ENCODE assay signal across 13 cellular contexts in the genomic region with DNA sequence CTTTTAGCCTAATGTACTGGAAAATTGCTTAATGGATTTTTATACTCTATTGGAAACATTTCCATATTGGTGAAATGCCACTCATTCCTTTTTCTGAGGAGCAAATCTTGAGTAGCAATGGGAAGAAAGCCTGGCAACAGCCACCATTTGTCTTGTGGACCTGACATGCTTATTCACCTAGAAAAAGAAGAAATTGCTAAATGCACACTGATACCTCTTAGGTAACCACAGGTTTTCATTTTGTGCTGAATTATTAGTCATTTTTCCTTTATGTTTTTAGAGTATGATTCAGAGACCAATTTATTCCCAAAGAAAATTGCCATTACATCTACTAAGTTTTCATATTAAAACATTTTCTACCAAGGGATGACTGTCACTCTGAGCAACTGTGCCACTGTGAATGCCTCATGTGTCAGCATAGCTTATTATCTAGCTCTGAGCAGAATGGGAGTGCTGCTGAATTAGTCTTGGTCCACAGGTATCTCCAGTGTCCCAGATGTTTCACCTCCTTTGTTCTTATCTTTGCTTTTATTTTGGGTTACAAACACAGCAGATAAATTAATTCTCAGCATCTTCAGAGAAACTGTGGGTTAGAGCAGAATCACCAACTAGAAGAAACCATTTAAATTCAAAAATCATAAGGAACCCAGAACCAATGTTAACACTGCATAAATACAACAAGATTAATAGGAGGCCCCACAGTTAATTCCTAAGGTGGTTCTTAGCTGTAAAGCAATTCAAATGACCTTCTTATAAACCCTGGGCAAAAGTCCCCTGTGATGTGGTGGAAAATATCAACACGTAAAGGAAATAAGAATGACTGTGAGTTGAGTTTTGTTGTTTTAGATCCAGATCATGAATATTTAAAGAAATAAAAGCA. TPM values are rescaled to one million over a fixed set of nuclear protein-coding genes. Genes with fewer than 3 reads are reported as not detected.
DNase-seq lines count a peak whose midpoint lies in the region; ATAC-seq, FAIRE-seq and TF ChIP-seq lines count a peak whose summit lies in the region.
"Had no signal": no experiment of that assay in that cellular context is flagged by ENCODE, and none has a peak within 500 bp of the region (broad histone marks: within the 10 kb centered on the region; RNA-seq: fewer than 3 reads in every experiment).

No MANE protein-coding gene starts in this region.

- CTCF ChIA-PET in GM12878 (lab: Yijun Ruan, JAX) = interaction anchor here (0.6 to 13.0 kb wide), 15 partner anchors 11 to 289 kb away, joined by 3 to 112 read pairs (median 4); a partner anchor contains a TSS

- intact Hi-C loops in GM12878 (cut with micrococcal nuclease; ENCODE audit: unreplicated experiment) = no loop called here

- BruUV-seq in GM12878 (replicated peaks; lab: Mats Ljungman, UMichigan) = no TSS peak

- DNase-seq in GM10266 (ENCODE audit: extremely low spot score) (peak; percentile 33), Karpas-422 (no peak), GM12878 (ENCODE audit: low read depth, low spot score) (no peak), NCI-H1417 treated with DMSO at 0.1 percent for 48 hours (lab: John Stamatoyannopoulos, UW) (no peak), left lobe of liver (ENCODE audit: low spot score) (no peak), NCI-H524 (lab: John Stamatoyannopoulos, UW) (no peak)
- DNase-seq: effector CD4-positive, alpha-beta T cell; left cardiac atrium; NCI-H69; SIG-M5 had no signal

- TF ChIP-seq POLR2A in GM12878 (IDR thresholded peaks at IDR 0.05; ENCODE audit: low read depth, low read length) = no peak

- H3K9ac ChIP-seq in Karpas-422 (ENCODE audit: low read length) = 0 out of 2 replicates have a peak overlapping the region, but pooled peaks have one; percentile 5
- H3K9ac ChIP-seq in GM12878 (ENCODE audit: control insufficient read depth, insufficient read depth, low read length) = no peak overlapping the region
- H3K9ac ChIP-seq in neural cell (ENCODE audit: low read length) = peak overlapping the region; percentile 8

- H3K9me3 ChIP-seq in Karpas-422 (ENCODE audit: low read length) (no peaks in the 10 kb centered on the region), GM12878 (replicated peaks; ENCODE audit: control insufficient read depth, insufficient read depth, low read length) (no peaks in the 10 kb centered on the region), neural cell (ENCODE audit: low read length) (no peaks in the 10 kb centered on the region)

- H3K27me3 ChIP-seq in Karpas-422 (ENCODE audit: low read length) (no peaks in the 10 kb centered on the region), GM12878 (replicated peaks in 1 of 2; ENCODE audit: control insufficient read depth in 2 of 2, insufficient read depth in 2 of 2, low read length in 1 of 2) (no peaks in the 10 kb centered on the region), neural cell (ENCODE audit: insufficient read depth, low read depth, low read length) (no peaks in the 10 kb centered on the region)

- H3F3A ChIP-seq in neural cell (ENCODE audit: insufficient read depth, low read length, poor library complexity, severe bottlenecking) = no peaks in the 10 kb centered on the region

- TF ChIP-seq CTCF in GM10266 (IDR thresholded peaks at IDR 0.05; ENCODE audit: control insufficient read depth, insufficient read depth, low read depth, missing control alignments) (no peak), GM12878 (IDR thresholded peaks at IDR 0.05 in 2 of 3, conservative IDR thresholded peaks at IDR 0.05 in 1 of 3; ENCODE audit: control insufficient read depth in 2 of 3, extremely low read depth in 1 of 3, insufficient read depth in 1 of 3, low read depth in 3 of 3, low read length in 3 of 3) (no peak), neural cell (IDR thresholded peaks at IDR 0.05; ENCODE audit: poor library complexity, severe bottlenecking) (no peak)

- TF ChIP-seq RAD21 in GM12878 (IDR thresholded peaks at IDR 0.05; ENCODE audit: insufficient read depth, low read depth, low read length) = no peak
- TF ChIP-seq RAD21 in neural cell (conservative IDR thresholded peaks at IDR 0.05) = no peak

- TF ChIP-seq EP300 in GM12878 (IDR thresholded peaks at IDR 0.05; ENCODE audit: borderline replicate concordance in 1 of 2, control insufficient read depth in 1 of 2, low read depth in 2 of 2, low read length in 2 of 2) (no peak), neural cell (conservative IDR thresholded peaks at IDR 0.05; ENCODE audit: poor library complexity, severe bottlenecking) (peak; percentile 39)

- H3K79me2 ChIP-seq in Karpas-422 (ENCODE audit: low read length) = peaks cover 17% of the 10 kb centered on the region; the same call in 1 of the 2 replicates
- H3K79me2 ChIP-seq in GM12878 (ENCODE audit: control insufficient read depth, insufficient read depth, low read length) = no peaks in the 10 kb centered on the region
- no peaks in the 10 kb centered on the region for H3K79me2 ChIP-seq in neural cell (replicated peaks; ENCODE audit: insufficient read depth, low read length)

- peak; percentile 73 for FAIRE-seq in GM12878 (lab: Jason Lieb, UNC)

- H3K4me1 ChIP-seq in Karpas-422 (ENCODE audit: low read length) (peaks cover 53% of the 10 kb centered on the region), GM12878 (ENCODE audit: control insufficient read depth, insufficient read depth, low read length) (peaks cover 17% of the 10 kb centered on the region)

- ATAC-seq in GM12878 (peak; percentile 59), GM21717 (IDR thresholded peaks at IDR 0.05; ENCODE audit: unreplicated experiment) (no peak), left lobe of liver (no peak)
- ATAC-seq: left cardiac atrium had no signal

- H4K20me1 ChIP-seq in Karpas-422 (ENCODE audit: insufficient read depth, low read depth, low read length) (no peaks in the 10 kb centered on the region), GM12878 (ENCODE audit: control insufficient read depth, insufficient read depth) (no peaks in the 10 kb centered on the region), neural cell (ENCODE audit: insufficient read depth) (no peaks in the 10 kb centered on the region)

- peak overlapping the region; percentile 15 for H3K4me2 ChIP-seq in Karpas-422 (ENCODE audit: low read depth, low read length, poor library complexity, severe bottlenecking)
- peak overlapping the region; percentile 35; the same call in 1 of the 2 replicates for H3K4me2 ChIP-seq in GM12878 (ENCODE audit: control insufficient read depth, insufficient read depth)
- peak overlapping the region; percentile 25 for H3K4me2 ChIP-seq in neural cell (ENCODE audit: low read length)

- H3K9me2 ChIP-seq in Karpas-422 (replicated peaks; ENCODE audit: insufficient read depth, low read length) (no peaks in the 10 kb centered on the region), neural cell (ENCODE audit: insufficient read depth, low read length) (no peaks in the 10 kb centered on the region)

- H2AFZ ChIP-seq in Karpas-422 (ENCODE audit: low read length) = no peak overlapping the region
- H2AFZ ChIP-seq in GM12878 (ENCODE audit: control insufficient read depth, low read depth, low read length) = no peak overlapping the region
- H2AFZ ChIP-seq in neural cell (ENCODE audit: low read depth, low read length) = no peak overlapping the region

- POLR2A ChIA-PET in GM12878 (lab: Charles Lee) = interaction anchor here (0.5 to 1.9 kb wide), 6 partner anchors 10 to 256 kb away, joined by 3 to 6 read pairs (median 6); a partner anchor contains a TSS

- 79% methylated on average over 1 of the region's 1 CpG for WGBS in GM12878 (ENCODE audit: insufficient coverage, insufficient replicate concordance, low lambda C conversion rate, missing lambda C conversion rate)

- H3K4me3 ChIP-seq in Karpas-422 (ENCODE audit: low read length) (no peak overlapping the region), GM12878 (no peak overlapping the region), neural cell (ENCODE audit: low read length) (peak overlapping the region; percentile 8)

- in situ Hi-C loops in GM12878 (cut with MboI) = loop anchor here (10.0 kb wide), 1 partner anchor 211 kb away; a partner anchor contains a TSS

- RAD21 ChIA-PET in GM12878 (lab: Charles Lee; ENCODE audit: unreplicated experiment) = interaction anchor here (0.9 to 1.9 kb wide), 9 partner anchors 10 to 207 kb away, joined by 3 to 13 read pairs (median 4); a partner anchor contains a TSS

- SMC1A ChIA-PET in GM12878 (lab: Charles Lee; ENCODE audit: uncharacterized antibody, unreplicated experiment) = interaction anchor here (0.7 to 3.8 kb wide), 14 partner anchors 10 to 145 kb away, joined by 3 to 26 read pairs (median 5); a partner anchor contains a TSS

- H3K36me3 ChIP-seq in Karpas-422 (ENCODE audit: insufficient read depth, low read length) (peaks cover 15% of the 10 kb centered on the region), GM12878 (ENCODE audit: control insufficient read depth in 2 of 2, insufficient read depth in 2 of 2, low read length in 1 of 2) (peaks cover 0 to 3% of the 10 kb centered on the region in 2 experiments; a peak in 2 of 4 replicates), neural cell (ENCODE audit: insufficient read depth, low read length) (no peaks in the 10 kb centered on the region)

- H3K27ac ChIP-seq in Karpas-422 (ENCODE audit: low read length) = peak overlapping the region; percentile 71
- no peak overlapping the region for H3K27ac ChIP-seq in GM12878 (ENCODE audit: control insufficient read depth, insufficient read depth)
- H3K27ac ChIP-seq in neural cell (ENCODE audit: low read length) = peak overlapping the region; percentile 83
- H3K27ac ChIP-seq: VCaP had no signal

RNA-seq across cellular contexts. Expression of a gene that starts 8.7 kb away (rescaled TPM):
- total RNA-seq in Karpas-422 (2014; rRNA removed; shearing (Covaris generic); ENCODE audit: low replicate concordance) = 222 and 353 TPM in 2 replicates
- total RNA-seq in GM12878 (2013; cell fraction: nucleolus; rRNA removed) = 59.0 and 63.0 TPM in 2 replicates
- 26.5 and 27.2 TPM in 2 replicates for total RNA-seq in GM12878 (2014; rRNA removed)
- 29.3 and 30.3 TPM in 2 replicates for total RNA-seq in GM12878 (2014; rRNA removed; fragmentation: Illumina TruSeq; extraction: Trizol)
- 25.8 and 27.9 TPM in 2 replicates for total RNA-seq in GM12878 (2021)
- polyA plus RNA-seq in GM12878 (2011; ENCODE audit: low read depth) = 13.2 TPM
- 18.9 and 19.1 TPM in 2 replicates for polyA plus RNA-seq in GM12878 (2011; rRNA removed)
- 15.0 and 17.2 TPM in 2 replicates for polyA plus RNA-seq in GM12878 (2011; cell fraction: cytosol; rRNA removed)
- 20.8 and 23.5 TPM in 2 replicates for polyA plus RNA-seq in GM12878 (2011; cell fraction: nucleus; rRNA removed)
- 9.9 and 13.8 TPM in 2 replicates for polyA plus RNA-seq in GM12878 (2012)
- polyA plus RNA-seq in GM12878 (2014; fragmentation: Illumina TruSeq; extraction: Trizol) = 34.6 and 38.0 TPM in 2 replicates
- 10 to 100 TPM in 1 of 2 experiments, 1 to 10 TPM in 1; 8.4 to 10.5 TPM for polyA plus RNA-seq in GM12878 (2014; fragmentation: Nextera tagmentation; extraction: Ambion mirVana)
- polyA plus RNA-seq in GM12878 (2014; rRNA removed) = 25.7 and 27.3 TPM in 2 replicates
- 10 to 100 TPM; 30.4 to 34.0 TPM for polyA plus RNA-seq in GM12878 (2016; fragmentation: Nextera tagmentation; extraction: Ambion mirVana)
- polyA minus RNA-seq in GM12878 (2011; rRNA and poly(A)+ RNA removed) = 16.3 and 20.0 TPM in 2 replicates
- polyA minus RNA-seq in GM12878 (2011; cell fraction: cytosol; rRNA and poly(A)+ RNA removed) = 6.9 and 10.7 TPM in 2 replicates
- 13.2 and 18.1 TPM in 2 replicates for polyA minus RNA-seq in GM12878 (2011; cell fraction: nucleus; rRNA and poly(A)+ RNA removed)
- polyA plus RNA-seq in neural cell = 37.7 and 40.4 TPM in 2 replicates
- polyA minus RNA-seq in neural cell = 60.1 and 61.6 TPM in 2 replicates
- total RNA-seq in left lobe of liver = 7.5 TPM

RNA-seq across cellular contexts. Expression of a gene that starts 17.7 kb away (rescaled TPM):
- total RNA-seq in Karpas-422 (2014; rRNA removed; shearing (Covaris generic); ENCODE audit: low replicate concordance) = 5.4 and 19.9 TPM in 2 replicates
- total RNA-seq in GM12878 (2013; cell fraction: nucleolus; rRNA removed) = 6.4 and 9.0 TPM in 2 replicates
- 5.8 and 6.8 TPM in 2 replicates for total RNA-seq in GM12878 (2014; rRNA removed)
- 5.0 and 5.9 TPM in 2 replicates for total RNA-seq in GM12878 (2014; rRNA removed; fragmentation: Illumina TruSeq; extraction: Trizol)
- total RNA-seq in GM12878 (2021) = 7.1 and 7.2 TPM in 2 replicates
- 3.9 TPM for polyA plus RNA-seq in GM12878 (2011; ENCODE audit: low read depth)
- 10.5 and 11.7 TPM in 2 replicates for polyA plus RNA-seq in GM12878 (2011; rRNA removed)
- 5.0 and 8.9 TPM in 2 replicates for polyA plus RNA-seq in GM12878 (2011; cell fraction: cytosol; rRNA removed)
- polyA plus RNA-seq in GM12878 (2011; cell fraction: nucleus; rRNA removed) = 2.7 and 3.3 TPM in 2 replicates
- 3.7 and 4.2 TPM in 2 replicates for polyA plus RNA-seq in GM12878 (2012)
- polyA plus RNA-seq in GM12878 (2014; fragmentation: Illumina TruSeq; extraction: Trizol) = 6.0 and 7.7 TPM in 2 replicates
- polyA plus RNA-seq in GM12878 (2014; fragmentation: Nextera tagmentation; extraction: Ambion mirVana) = 10 to 100 TPM; 13.5 to 15.9 TPM
- polyA plus RNA-seq in GM12878 (2014; rRNA removed) = 5.1 and 8.5 TPM in 2 replicates
- polyA plus RNA-seq in GM12878 (2016; fragmentation: Nextera tagmentation; extraction: Ambion mirVana) = 10 to 100 TPM; 24.1 to 24.7 TPM
- 5.4 and 6.1 TPM in 2 replicates for polyA minus RNA-seq in GM12878 (2011; rRNA and poly(A)+ RNA removed)
- 2.7 and 3.1 TPM in 2 replicates for polyA minus RNA-seq in GM12878 (2011; cell fraction: cytosol; rRNA and poly(A)+ RNA removed)
- 0.77 and 0.97 TPM in 2 replicates for polyA minus RNA-seq in GM12878 (2011; cell fraction: nucleus; rRNA and poly(A)+ RNA removed)
- 19.0 and 23.2 TPM in 2 replicates for polyA plus RNA-seq in neural cell
- polyA minus RNA-seq in neural cell = 17.0 and 20.5 TPM in 2 replicates
- total RNA-seq in left lobe of liver = 6.8 TPM

RNA-seq across cellular contexts. Expression of a gene that starts 18.0 kb away (rescaled TPM):
- total RNA-seq in Karpas-422 (2014; rRNA removed; shearing (Covaris generic); ENCODE audit: low replicate concordance) = 7.5 and 7.6 TPM in 2 replicates
- total RNA-seq in GM12878 (2013; cell fraction: nucleolus; rRNA removed) = 19.5 and 21.7 TPM in 2 replicates
- total RNA-seq in GM12878 (2014; rRNA removed) (9.3 and 12.6 TPM in 2 replicates), GM12878 (2014; rRNA removed; fragmentation: Illumina TruSeq; extraction: Trizol) (16.8 and 17.2 TPM in 2 replicates), GM12878 (2021) (12.2 and 14.5 TPM in 2 replicates), left lobe of liver (9.7 TPM)
- polyA plus RNA-seq in GM12878 (2011; ENCODE audit: low read depth) = 6.3 TPM
- polyA plus RNA-seq in GM12878 (2011; rRNA removed) (21.2 and 23.5 TPM in 2 replicates), GM12878 (2014; fragmentation: Illumina TruSeq; extraction: Trizol) (11.7 and 15.1 TPM in 2 replicates), GM12878 (2014; fragmentation: Nextera tagmentation; extraction: Ambion mirVana) (10 to 100 TPM in 1 of 2 experiments, 1 to 10 TPM in 1; 9.1 to 16.3 TPM), GM12878 (2014; rRNA removed) (12.4 and 14.9 TPM in 2 replicates), GM12878 (2016; fragmentation: Nextera tagmentation; extraction: Ambion mirVana) (10 to 100 TPM; 13.1 to 14.0 TPM), neural cell (12.8 and 13.0 TPM in 2 replicates)
- polyA plus RNA-seq in GM12878 (2011; cell fraction: cytosol; rRNA removed) = 9.1 and 10.4 TPM in 2 replicates
- 5.2 and 8.3 TPM in 2 replicates for polyA plus RNA-seq in GM12878 (2011; cell fraction: nucleus; rRNA removed)
- 7.3 and 9.0 TPM in 2 replicates for polyA plus RNA-seq in GM12878 (2012)
- 11.8 and 19.0 TPM in 2 replicates for polyA minus RNA-seq in GM12878 (2011; rRNA and poly(A)+ RNA removed)
- 4.7 and 5.5 TPM in 2 replicates for polyA minus RNA-seq in GM12878 (2011; cell fraction: cytosol; rRNA and poly(A)+ RNA removed)
- polyA minus RNA-seq in GM12878 (2011; cell fraction: nucleus; rRNA and poly(A)+ RNA removed) = 4.7 and 8.8 TPM in 2 replicates
- 19.0 and 20.9 TPM in 2 replicates for polyA minus RNA-seq in neural cell
